1 cellular context compared by ENCODE assay signal in the genomic region with DNA sequence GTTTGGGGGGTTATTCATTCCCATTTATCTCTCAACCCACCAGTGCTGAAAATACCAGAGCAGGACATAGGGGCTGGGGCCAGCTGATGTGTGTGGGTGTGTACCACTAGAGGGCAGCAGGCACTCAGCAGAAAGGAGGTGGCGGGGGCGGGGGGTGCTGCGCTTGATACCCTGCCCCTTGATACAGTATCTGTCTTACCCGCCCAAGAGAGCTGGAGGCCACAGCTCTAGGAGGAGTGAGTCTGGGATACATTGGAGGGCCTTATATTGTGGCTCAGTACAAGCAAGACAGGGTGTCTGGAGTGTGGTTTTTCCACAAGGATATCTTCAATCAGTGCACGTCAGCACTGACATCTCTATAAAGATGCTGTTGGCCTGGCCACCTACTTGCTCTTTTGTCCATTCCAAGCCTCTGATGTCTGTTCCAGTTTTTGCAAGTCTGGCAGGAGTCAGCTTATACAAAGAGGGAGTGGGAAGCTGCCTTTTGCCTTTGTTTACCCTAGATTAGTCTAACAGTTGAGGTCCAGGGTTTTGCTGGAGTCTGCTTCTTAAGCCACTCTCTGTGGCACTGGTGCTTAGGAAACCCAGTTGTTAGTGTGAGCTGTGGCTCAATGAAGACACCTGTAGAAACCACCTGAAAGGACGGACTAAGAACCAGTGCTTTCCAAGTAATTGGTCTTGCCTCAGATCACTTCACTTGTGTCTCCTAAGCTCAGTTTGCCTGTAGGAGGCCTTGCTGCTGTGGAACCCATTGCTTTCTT.
TF ChIP-seq lines count a peak whose summit lies in the region.

No MANE protein-coding gene starts in this region.

TF ChIP-seq in endothelial cell of umbilical vein, 7 proteins besides CTCF, POLR2A, EP300 and RAD21:
- TF ChIP-seq FOS (IDR thresholded peaks at IDR 0.05; ENCODE audit: borderline replicate concordance, insufficient read depth, low read length) = no peak
- TF ChIP-seq, protein P1, sequence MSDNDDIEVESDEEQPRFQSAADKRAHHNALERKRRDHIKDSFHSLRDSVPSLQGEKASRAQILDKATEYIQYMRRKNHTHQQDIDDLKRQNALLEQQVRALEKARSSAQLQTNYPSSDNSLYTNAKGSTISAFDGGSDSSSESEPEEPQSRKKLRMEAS (IDR thresholded peaks at IDR 0.05; ENCODE audit: insufficient read depth, insufficient read length) = no peak
- no peak for TF ChIP-seq MYC (IDR thresholded peaks at IDR 0.05; ENCODE audit: low read depth, low read length)
- no peak for TF ChIP-seq JUN (IDR thresholded peaks at IDR 0.05; ENCODE audit: borderline replicate concordance, insufficient read depth, insufficient read length, low read depth)
- TF ChIP-seq EZH2 (IDR thresholded peaks at IDR 0.05; ENCODE audit: borderline replicate concordance, low read depth, low read length, severe bottlenecking) = no peak
- TF ChIP-seq GATA2 (IDR thresholded peaks at IDR 0.05; ENCODE audit: insufficient read depth, insufficient read length, low read depth, low read length) = no peak
- no peak for TF ChIP-seq POLR2AphosphoS5 (IDR thresholded peaks at IDR 0.05; ENCODE audit: insufficient read depth, low read depth, low read length)
TF ChIP-seq in endothelial cell of umbilical vein: peak in this region for 0.
